In genomic region chr16:17617021-17617420, GRCh38 we compare ENCODE assay signal across 3 cellular contexts.
"Had no signal": no experiment of that assay in that cellular context is flagged by ENCODE, and none has a peak within 500 bp of the region (broad histone marks: within the 10 kb centered on the region; RNA-seq: fewer than 3 reads in every experiment).

No MANE protein-coding gene starts in this region.

- H3K4me3 ChIP-seq: GM12878 had no signal

- DNase-seq: GDM1, GF-D8 had no signal

- ATAC-seq: GM12878 had no signal
